12 cellular contexts compared by ENCODE assay signal in genomic region chr2:237441605-237442004, GRCh38. TPM values are rescaled to one million over a fixed set of nuclear protein-coding genes. Genes with fewer than 3 reads are reported as not detected.
DNase-seq lines count a peak whose midpoint lies in the region; ATAC-seq and TF ChIP-seq lines count a peak whose summit lies in the region.
"Had no signal": no experiment of that assay in that cellular context is flagged by ENCODE, and none has a peak within 500 bp of the region (broad histone marks: within the 10 kb centered on the region; RNA-seq: fewer than 3 reads in every experiment).

No MANE protein-coding gene starts in this region.

- 0% methylated on average over 2 of the region's 2 CpGs for WGBS in GM23248 (ENCODE audit: low coverage in 1 of 2, low lambda C conversion rate in 2 of 2, missing lambda C conversion rate in 2 of 2), 2 experiments
- 22% methylated on average over 2 of the region's 2 CpGs for WGBS in smooth muscle cell (ENCODE audit: low lambda C conversion rate)

- no peaks in the 10 kb centered on the region for H3K9me2 ChIP-seq in GM23248 (ENCODE audit: insufficient read depth)

- in situ Hi-C loops in GM23248 (cut with MboI) = no loop called here

- TF ChIP-seq CTCF in smooth muscle cell (IDR thresholded peaks at IDR 0.05; ENCODE audit: borderline replicate concordance, insufficient read depth, poor library complexity, severe bottlenecking) (no peak), foreskin keratinocyte (conservative IDR thresholded peaks at IDR 0.05) (no peak)

- no peaks in the 10 kb centered on the region for H3K27me3 ChIP-seq in GM23248 (replicated peaks; ENCODE audit: insufficient read depth)
- H3K27me3 ChIP-seq in smooth muscle cell (ENCODE audit: low read depth) = no peaks in the 10 kb centered on the region
- H3K27me3 ChIP-seq in foreskin keratinocyte = peaks cover 3% of the 10 kb centered on the region

- H3K9ac ChIP-seq in GM23248 (peak overlapping the region; percentile 73), smooth muscle cell (ENCODE audit: low read depth) (peak overlapping the region; percentile 57)

- H3K4me3 ChIP-seq in GM23248 (no peak overlapping the region), smooth muscle cell (no peak overlapping the region)
- H3K4me3 ChIP-seq: GM23338, K562 had no signal

- H3K9me3 ChIP-seq in GM23248 (ENCODE audit: low read depth) = no peaks in the 10 kb centered on the region
- H3K9me3 ChIP-seq in smooth muscle cell (replicated peaks; ENCODE audit: low read depth) = no peaks in the 10 kb centered on the region

- H3K4me2 ChIP-seq in GM23248 (ENCODE audit: unreplicated experiment) = peak overlapping the region; percentile 66
- H3K4me2 ChIP-seq in smooth muscle cell = peak overlapping the region; percentile 68
- H3K4me2 ChIP-seq: GM23338 had no signal

- peak overlapping the region; percentile 94 for H3K27ac ChIP-seq in GM23248
- H3K27ac ChIP-seq in smooth muscle cell (ENCODE audit: low read depth) = peak overlapping the region; percentile 100
- H3K27ac ChIP-seq in foreskin keratinocyte = no peak overlapping the region

- H3K4me1 ChIP-seq in GM23248 (ENCODE audit: insufficient read depth) = peaks cover 19% of the 10 kb centered on the region
- H3K4me1 ChIP-seq in smooth muscle cell (ENCODE audit: low read depth) = peaks cover 4% of the 10 kb centered on the region
- no peaks in the 10 kb centered on the region for H3K4me1 ChIP-seq in foreskin keratinocyte

- H3K36me3 ChIP-seq in GM23248 (ENCODE audit: low read depth) (no peaks in the 10 kb centered on the region), smooth muscle cell (ENCODE audit: low read depth) (no peaks in the 10 kb centered on the region)

- DNase-seq in GM23248 (peak; percentile 92), fibroblast of peridontal ligament (ENCODE audit: extremely low read depth) (peak; percentile 84), smooth muscle cell (lab: John Stamatoyannopoulos, UW; ENCODE audit: unreplicated experiment) (no peak), foreskin keratinocyte (no peak), NCI-H1694 (lab: John Stamatoyannopoulos, UW) (no peak)
- DNase-seq in activated CD8-positive, alpha-beta memory T cell treated with anti-CD3 and anti-CD28 coated beads for 24 hours = peak; percentile 72
- DNase-seq: small intestine had no signal

- H3K79me2 ChIP-seq in GM23248 (ENCODE audit: insufficient read depth) (no peaks in the 10 kb centered on the region), smooth muscle cell (ENCODE audit: low read depth) (peaks cover 6% of the 10 kb centered on the region)

- peaks cover 30% of the 10 kb centered on the region for H3F3A ChIP-seq in GM23248 (ENCODE audit: insufficient read depth)
- H3F3A ChIP-seq in smooth muscle cell (ENCODE audit: low read depth) = peaks cover 27% of the 10 kb centered on the region

- no peaks in the 10 kb centered on the region for H4K20me1 ChIP-seq in GM23248 (ENCODE audit: insufficient read depth)
- no peaks in the 10 kb centered on the region for H4K20me1 ChIP-seq in smooth muscle cell (ENCODE audit: low read depth)

- ATAC-seq in HG03108 (IDR thresholded peaks at IDR 0.05; ENCODE audit: unreplicated experiment) (no peak), foreskin keratinocyte (no peak), GM18498 (IDR thresholded peaks at IDR 0.05; ENCODE audit: unreplicated experiment) (no peak)
- ATAC-seq: GM23338, K562, Panc1 had no signal

- H2AFZ ChIP-seq in GM23248 (no peak overlapping the region), smooth muscle cell (ENCODE audit: low read depth) (no peak overlapping the region)
- H2AFZ ChIP-seq: GM23338 had no signal

RNA-seq across cellular contexts. Expression of gene COL6A3, which starts 27.6 kb away (rescaled TPM):
- total RNA-seq in GM23248 (2014; rRNA removed; shearing (Covaris generic)) = 1,362 and 1,653 TPM in 2 replicates
- 344 and 350 TPM in 2 replicates for polyA plus RNA-seq in GM23248 (2016; fragmentation: Nextera tagmentation; extraction: Ambion mirVana)
- total RNA-seq in smooth muscle cell = 1,708 and 1,938 TPM in 2 replicates
- 643 and 888 TPM in 2 replicates for polyA plus RNA-seq in smooth muscle cell
- total RNA-seq in foreskin keratinocyte = 0.03 TPM in 1 of 2 replicates, not detected in the other
- polyA plus RNA-seq in foreskin keratinocyte = not detected in 2 replicates

RNA-seq across cellular contexts. Expression of gene MLPH, which starts 45.4 kb away (rescaled TPM):
- 4.7 and 8.1 TPM in 2 replicates for total RNA-seq in GM23248 (2014; rRNA removed; shearing (Covaris generic))
- polyA plus RNA-seq in GM23248 (2016; fragmentation: Nextera tagmentation; extraction: Ambion mirVana) (10.8 and 14.9 TPM in 2 replicates), smooth muscle cell (32.8 and 40.1 TPM in 2 replicates), foreskin keratinocyte (0.54 and 0.55 TPM in 2 replicates)
- total RNA-seq in smooth muscle cell (15.7 and 36.4 TPM in 2 replicates), foreskin keratinocyte (0.63 and 0.65 TPM in 2 replicates)
- polyA plus RNA-seq: K562 had no signal

Comparison
In these comparisons a context has a peak if more than half of its experiments do, and no peak if none do; other contexts are left out.
1. DNase-seq: peak in GM23248 (single experiment), activated CD8-positive, alpha-beta memory T cell treated with anti-CD3 and anti-CD28 coated beads for 24 hours (single experiment) and fibroblast of peridontal ligament (single experiment); none in smooth muscle cell (single experiment), foreskin keratinocyte (0 of 2) and NCI-H1694 (single experiment).
2. RNA of gene COL6A3, which starts 27.6 kb away (total RNA-seq): 1,708 to 1,938 TPM in smooth muscle cell and 1,362 to 1,653 TPM in GM23248; 0.03 TPM in foreskin keratinocyte; every median in the first group is over 1,000 times any median in the second.